1 cellular context compared by ENCODE assay signal in genomic region chr3:14678015-14678503, GRCh38.
TF ChIP-seq lines count a peak whose summit lies in the region.

No MANE protein-coding gene starts in this region.

TF ChIP-seq in HepG2, 621 proteins besides CTCF, POLR2A, EP300 and RAD21 (continued from another document and continues in another):
- TF ChIP-seq, protein P1, sequence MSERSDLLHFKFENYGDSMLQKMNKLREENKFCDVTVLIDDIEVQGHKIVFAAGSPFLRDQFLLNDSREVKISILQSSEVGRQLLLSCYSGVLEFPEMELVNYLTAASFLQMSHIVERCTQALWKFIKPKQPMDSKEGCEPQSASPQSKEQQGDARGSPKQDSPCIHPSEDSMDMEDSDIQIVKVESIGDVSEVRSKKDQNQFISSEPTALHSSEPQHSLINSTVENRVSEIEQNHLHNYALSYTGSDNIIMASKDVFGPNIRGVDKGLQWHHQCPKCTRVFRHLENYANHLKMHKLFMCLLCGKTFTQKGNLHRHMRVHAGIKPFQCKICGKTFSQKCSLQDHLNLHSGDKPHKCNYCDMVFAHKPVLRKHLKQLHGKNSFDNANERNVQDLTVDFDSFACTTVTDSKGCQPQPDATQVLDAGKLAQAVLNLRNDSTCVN (CRISPR knock-in tag; IDR thresholded peaks at IDR 0.05; ENCODE audit: borderline replicate concordance), result peak; percentile 64; the same call in 1 of the 2 replicates
- no peak for TF ChIP-seq ZNF382 (CRISPR knock-in tag; IDR thresholded peaks at IDR 0.05; ENCODE audit: borderline replicate concordance)
- peak; percentile 51 for TF ChIP-seq ZNF407 (CRISPR knock-in tag; IDR thresholded peaks at IDR 0.05; ENCODE audit: not compliant biosample characterization)
- TF ChIP-seq HDAC6 (IDR thresholded peaks at IDR 0.05; ENCODE audit: low read depth, low read length), result no peak
- peak; percentile 96 for TF ChIP-seq MED1 (CRISPR knock-in tag; IDR thresholded peaks at IDR 0.05)
- peak; percentile 32; the same call in 1 of the 2 replicates for TF ChIP-seq ZFY (CRISPR knock-in tag; IDR thresholded peaks at IDR 0.05)
- peak; percentile 90; the same call in 1 of the 2 replicates for TF ChIP-seq ZNF292 (CRISPR knock-in tag; IDR thresholded peaks at IDR 0.05; ENCODE audit: borderline replicate concordance, low read depth)
- TF ChIP-seq ZNF766 (CRISPR knock-in tag; IDR thresholded peaks at IDR 0.05; ENCODE audit: borderline replicate concordance), result peak; percentile 63; the same call in 1 of the 2 replicates
- TF ChIP-seq, protein P2, sequence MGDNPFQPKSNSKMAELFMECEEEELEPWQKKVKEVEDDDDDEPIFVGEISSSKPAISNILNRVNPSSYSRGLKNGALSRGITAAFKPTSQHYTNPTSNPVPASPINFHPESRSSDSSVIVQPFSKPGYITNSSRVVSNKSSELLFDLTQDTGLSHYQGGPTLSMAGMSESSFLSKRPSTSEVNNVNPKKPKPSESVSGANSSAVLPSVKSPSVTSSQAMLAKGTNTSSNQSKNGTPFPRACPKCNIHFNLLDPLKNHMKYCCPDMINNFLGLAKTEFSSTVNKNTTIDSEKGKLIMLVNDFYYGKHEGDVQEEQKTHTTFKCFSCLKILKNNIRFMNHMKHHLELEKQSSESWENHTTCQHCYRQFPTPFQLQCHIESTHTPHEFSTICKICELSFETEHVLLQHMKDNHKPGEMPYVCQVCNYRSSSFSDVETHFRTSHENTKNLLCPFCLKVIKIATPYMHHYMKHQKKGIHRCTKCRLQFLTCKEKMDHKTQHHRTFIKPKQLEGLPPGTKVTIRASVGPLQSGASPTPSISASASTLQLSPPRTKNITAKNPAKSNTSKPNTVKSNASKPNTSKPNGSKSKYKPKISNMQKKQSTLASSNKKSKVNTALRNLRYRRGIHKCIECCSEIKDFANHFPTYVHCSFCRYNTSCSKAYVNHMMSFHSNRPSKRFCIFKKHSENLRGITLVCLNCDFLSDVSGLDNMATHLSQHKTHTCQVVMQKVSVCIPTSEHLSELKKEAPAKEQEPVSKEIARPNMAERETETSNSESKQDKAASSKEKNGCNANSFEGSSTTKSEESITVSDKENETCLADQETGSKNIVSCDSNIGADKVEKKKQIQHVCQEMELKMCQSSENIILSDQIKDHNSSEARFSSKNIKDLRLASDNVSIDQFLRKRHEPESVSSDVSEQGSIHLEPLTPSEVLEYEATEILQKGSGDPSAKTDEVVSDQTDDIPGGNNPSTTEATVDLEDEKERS (CRISPR knock-in tag; IDR thresholded peaks at IDR 0.05), result peak; percentile 75
- TF ChIP-seq PCBP2 (optimal IDR thresholded peaks at IDR 0.05; ENCODE audit: low read depth, low read length, poor library complexity, severe bottlenecking), result no peak
- peak; percentile 89 for TF ChIP-seq ZNF350 (CRISPR knock-in tag; IDR thresholded peaks at IDR 0.05; ENCODE audit: borderline replicate concordance, low read depth)
- peak; percentile 75; the same call in 1 of the 2 replicates for TF ChIP-seq PHF21A (CRISPR knock-in tag; IDR thresholded peaks at IDR 0.05)
- TF ChIP-seq SOX5 (CRISPR knock-in tag; IDR thresholded peaks at IDR 0.05; ENCODE audit: borderline replicate concordance), result peak; percentile 98
- TF ChIP-seq, protein P3, sequence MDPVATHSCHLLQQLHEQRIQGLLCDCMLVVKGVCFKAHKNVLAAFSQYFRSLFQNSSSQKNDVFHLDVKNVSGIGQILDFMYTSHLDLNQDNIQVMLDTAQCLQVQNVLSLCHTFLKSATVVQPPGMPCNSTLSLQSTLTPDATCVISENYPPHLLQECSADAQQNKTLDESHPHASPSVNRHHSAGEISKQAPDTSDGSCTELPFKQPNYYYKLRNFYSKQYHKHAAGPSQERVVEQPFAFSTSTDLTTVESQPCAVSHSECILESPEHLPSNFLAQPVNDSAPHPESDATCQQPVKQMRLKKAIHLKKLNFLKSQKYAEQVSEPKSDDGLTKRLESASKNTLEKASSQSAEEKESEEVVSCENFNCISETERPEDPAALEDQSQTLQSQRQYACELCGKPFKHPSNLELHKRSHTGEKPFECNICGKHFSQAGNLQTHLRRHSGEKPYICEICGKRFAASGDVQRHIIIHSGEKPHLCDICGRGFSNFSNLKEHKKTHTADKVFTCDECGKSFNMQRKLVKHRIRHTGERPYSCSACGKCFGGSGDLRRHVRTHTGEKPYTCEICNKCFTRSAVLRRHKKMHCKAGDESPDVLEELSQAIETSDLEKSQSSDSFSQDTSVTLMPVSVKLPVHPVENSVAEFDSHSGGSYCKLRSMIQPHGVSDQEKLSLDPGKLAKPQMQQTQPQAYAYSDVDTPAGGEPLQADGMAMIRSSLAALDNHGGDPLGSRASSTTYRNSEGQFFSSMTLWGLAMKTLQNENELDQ (CRISPR knock-in tag; IDR thresholded peaks at IDR 0.05; ENCODE audit: borderline replicate concordance), result no peak
- TF ChIP-seq REPIN1 (CRISPR knock-in tag; IDR thresholded peaks at IDR 0.05; ENCODE audit: borderline replicate concordance, low read depth), result peak; percentile 94
- peak; percentile 97 for TF ChIP-seq TBX3 (IDR thresholded peaks at IDR 0.05; ENCODE audit: borderline replicate concordance)
- TF ChIP-seq, protein P4, sequence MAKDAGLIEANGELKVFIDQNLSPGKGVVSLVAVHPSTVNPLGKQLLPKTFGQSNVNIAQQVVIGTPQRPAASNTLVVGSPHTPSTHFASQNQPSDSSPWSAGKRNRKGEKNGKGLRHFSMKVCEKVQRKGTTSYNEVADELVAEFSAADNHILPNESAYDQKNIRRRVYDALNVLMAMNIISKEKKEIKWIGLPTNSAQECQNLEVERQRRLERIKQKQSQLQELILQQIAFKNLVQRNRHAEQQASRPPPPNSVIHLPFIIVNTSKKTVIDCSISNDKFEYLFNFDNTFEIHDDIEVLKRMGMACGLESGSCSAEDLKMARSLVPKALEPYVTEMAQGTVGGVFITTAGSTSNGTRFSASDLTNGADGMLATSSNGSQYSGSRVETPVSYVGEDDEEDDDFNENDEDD (CRISPR knock-in tag; IDR thresholded peaks at IDR 0.05; ENCODE audit: borderline replicate concordance), result peak; percentile 77; the same call in 1 of the 2 replicates
- TF ChIP-seq ZNF101 (CRISPR knock-in tag; IDR thresholded peaks at IDR 0.05; ENCODE audit: borderline replicate concordance, low read depth), result no peak
- peak; percentile 85; the same call in 1 of the 2 replicates for TF ChIP-seq CBFB (CRISPR knock-in tag; IDR thresholded peaks at IDR 0.05)
- TF ChIP-seq ZNF34 (CRISPR knock-in tag; IDR thresholded peaks at IDR 0.05; ENCODE audit: borderline replicate concordance), result no peak
- TF ChIP-seq, protein P5, sequence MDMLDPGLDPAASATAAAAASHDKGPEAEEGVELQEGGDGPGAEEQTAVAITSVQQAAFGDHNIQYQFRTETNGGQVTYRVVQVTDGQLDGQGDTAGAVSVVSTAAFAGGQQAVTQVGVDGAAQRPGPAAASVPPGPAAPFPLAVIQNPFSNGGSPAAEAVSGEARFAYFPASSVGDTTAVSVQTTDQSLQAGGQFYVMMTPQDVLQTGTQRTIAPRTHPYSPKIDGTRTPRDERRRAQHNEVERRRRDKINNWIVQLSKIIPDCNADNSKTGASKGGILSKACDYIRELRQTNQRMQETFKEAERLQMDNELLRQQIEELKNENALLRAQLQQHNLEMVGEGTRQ (IDR thresholded peaks at IDR 0.05; ENCODE audit: low read depth, low read length), result peak; percentile 88
- TF ChIP-seq, protein P5 (CRISPR knock-in tag; IDR thresholded peaks at IDR 0.05; ENCODE audit: borderline replicate concordance), result peak; percentile 83; the same call in 1 of the 2 replicates
- TF ChIP-seq ZNF30 (CRISPR knock-in tag; IDR thresholded peaks at IDR 0.05), result no peak
- TF ChIP-seq HNRNPK (IDR thresholded peaks at IDR 0.05; ENCODE audit: low read depth, low read length, poor library complexity, severe bottlenecking), result no peak
- no peak; the same call in 1 of the 2 replicates for TF ChIP-seq KDM5B (CRISPR knock-in tag; IDR thresholded peaks at IDR 0.05; ENCODE audit: borderline replicate concordance)
- TF ChIP-seq ZNF431 (CRISPR knock-in tag; IDR thresholded peaks at IDR 0.05; ENCODE audit: borderline replicate concordance, low read depth), result peak; percentile 68; the same call in 1 of the 2 replicates
- peak; percentile 55; the same call in 1 of the 2 replicates for TF ChIP-seq HOXD1 (CRISPR knock-in tag; IDR thresholded peaks at IDR 0.05)
- TF ChIP-seq, protein P6, sequence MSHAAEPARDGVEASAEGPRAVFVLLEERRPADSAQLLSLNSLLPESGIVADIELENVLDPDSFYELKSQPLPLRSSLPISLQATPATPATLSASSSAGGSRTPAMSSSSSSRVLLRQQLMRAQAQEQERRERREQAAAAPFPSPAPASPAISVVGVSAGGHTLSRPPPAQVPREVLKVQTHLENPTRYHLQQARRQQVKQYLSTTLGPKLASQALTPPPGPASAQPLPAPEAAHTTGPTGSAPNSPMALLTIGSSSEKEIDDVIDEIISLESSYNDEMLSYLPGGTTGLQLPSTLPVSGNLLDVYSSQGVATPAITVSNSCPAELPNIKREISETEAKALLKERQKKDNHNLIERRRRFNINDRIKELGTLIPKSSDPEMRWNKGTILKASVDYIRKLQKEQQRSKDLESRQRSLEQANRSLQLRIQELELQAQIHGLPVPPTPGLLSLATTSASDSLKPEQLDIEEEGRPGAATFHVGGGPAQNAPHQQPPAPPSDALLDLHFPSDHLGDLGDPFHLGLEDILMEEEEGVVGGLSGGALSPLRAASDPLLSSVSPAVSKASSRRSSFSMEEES (CRISPR knock-in tag; IDR thresholded peaks at IDR 0.05), result peak; percentile 99
- peak; percentile 84 for TF ChIP-seq HNF4G (IDR thresholded peaks at IDR 0.05; ENCODE audit: borderline replicate concordance, low read depth, low read length)
- TF ChIP-seq HNF4G (CRISPR knock-in tag; IDR thresholded peaks at IDR 0.05; ENCODE audit: borderline replicate concordance, low read depth), result peak; percentile 93
- TF ChIP-seq, protein P7, sequence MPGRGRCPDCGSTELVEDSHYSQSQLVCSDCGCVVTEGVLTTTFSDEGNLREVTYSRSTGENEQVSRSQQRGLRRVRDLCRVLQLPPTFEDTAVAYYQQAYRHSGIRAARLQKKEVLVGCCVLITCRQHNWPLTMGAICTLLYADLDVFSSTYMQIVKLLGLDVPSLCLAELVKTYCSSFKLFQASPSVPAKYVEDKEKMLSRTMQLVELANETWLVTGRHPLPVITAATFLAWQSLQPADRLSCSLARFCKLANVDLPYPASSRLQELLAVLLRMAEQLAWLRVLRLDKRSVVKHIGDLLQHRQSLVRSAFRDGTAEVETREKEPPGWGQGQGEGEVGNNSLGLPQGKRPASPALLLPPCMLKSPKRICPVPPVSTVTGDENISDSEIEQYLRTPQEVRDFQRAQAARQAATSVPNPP (CRISPR knock-in tag; IDR thresholded peaks at IDR 0.05), result 0 out of 2 replicates have a peak, but pooled peaks have one; percentile 42
- TF ChIP-seq ZZZ3 (CRISPR knock-in tag; IDR thresholded peaks at IDR 0.05; ENCODE audit: borderline replicate concordance), result no peak
- TF ChIP-seq PPARG (CRISPR knock-in tag; conservative IDR thresholded peaks at IDR 0.05), result peak; percentile 99
- TF ChIP-seq, protein P8, sequence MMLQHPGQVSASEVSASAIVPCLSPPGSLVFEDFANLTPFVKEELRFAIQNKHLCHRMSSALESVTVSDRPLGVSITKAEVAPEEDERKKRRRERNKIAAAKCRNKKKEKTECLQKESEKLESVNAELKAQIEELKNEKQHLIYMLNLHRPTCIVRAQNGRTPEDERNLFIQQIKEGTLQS (CRISPR knock-in tag; IDR thresholded peaks at IDR 0.05), result peak; percentile 76
